10 cellular contexts compared by ENCODE assay signal in the genomic region with DNA sequence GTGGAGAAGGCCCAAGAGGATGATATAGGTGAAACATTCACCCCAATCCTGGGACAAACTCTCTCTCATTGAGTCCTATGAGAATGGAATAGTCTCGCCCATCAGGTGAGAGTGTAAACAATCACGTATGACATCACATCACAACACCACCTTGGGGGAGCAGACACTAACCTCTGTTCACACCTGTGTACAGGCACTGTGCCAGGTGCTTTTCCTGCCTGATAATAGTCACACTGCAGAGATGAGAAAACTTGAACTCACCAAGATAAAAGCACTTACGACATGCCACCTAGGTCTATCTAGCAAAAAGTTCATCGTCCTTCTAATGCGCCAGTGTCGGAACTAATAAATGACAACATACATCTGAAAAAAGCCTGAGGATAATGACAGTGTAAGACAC.
DNase-seq lines count a peak whose midpoint lies in the region; ATAC-seq and FAIRE-seq lines count a peak whose summit lies in the region.
"Had no signal": no experiment of that assay in that cellular context is flagged by ENCODE, and none has a peak within 500 bp of the region (broad histone marks: within the 10 kb centered on the region; RNA-seq: fewer than 3 reads in every experiment).

No MANE protein-coding gene starts in this region.

- H3K27ac ChIP-seq in temporal lobe (ENCODE audit: low read depth, low read length): peak overlapping the region; percentile 36

- peaks cover 76% of the 10 kb centered on the region for H3K4me1 Mint-ChIP-seq in activated CD4-positive, alpha-beta T cell treated with anti-CD3 and anti-CD28 coated beads, Interleukin-2, amount 10 ng/mL, durations not matched to agents 24 days and 14 days

- no peak for ATAC-seq in HG02938 (IDR thresholded peaks at IDR 0.05; ENCODE audit: unreplicated experiment)

- no peaks in the 10 kb centered on the region for H3K27me3 Mint-ChIP-seq in activated CD4-positive, alpha-beta T cell treated with anti-CD3 and anti-CD28 coated beads, Interleukin-2, amount 10 ng/mL, durations not matched to agents 24 days and 14 days

- DNase-seq in activated gamma-delta T cell treated with Interleukin-2 at 50 U/mL for 16 hours (peak; percentile 73), activated gamma-delta T cell (lab: John Stamatoyannopoulos, UW) (no peak), RCC 7860 (ENCODE audit: low spot score) (no peak), DMS153 (lab: John Stamatoyannopoulos, UW) (no peak)
- DNase-seq in activated CD4-positive, alpha-beta T cell treated with anti-CD3 and anti-CD28 coated beads, Interleukin-2, amount 10 ng/mL, durations not matched to agents 24 days and 14 days: no peak
- DNase-seq in effector CD8-positive, alpha-beta T cell (lab: John Stamatoyannopoulos, UW): peak; percentile 62
- DNase-seq: cortex of kidney, H7 had no signal

- H3K27ac Mint-ChIP-seq in activated CD4-positive, alpha-beta T cell treated with anti-CD3 and anti-CD28 coated beads, Interleukin-2, amount 10 ng/mL, durations not matched to agents 24 days and 14 days: peak overlapping the region; percentile 92

- H3K9me3 Mint-ChIP-seq in activated CD4-positive, alpha-beta T cell treated with anti-CD3 and anti-CD28 coated beads, Interleukin-2, amount 10 ng/mL, durations not matched to agents 24 days and 14 days: no peaks in the 10 kb centered on the region

- H3K4me3 Mint-ChIP-seq in activated CD4-positive, alpha-beta T cell treated with anti-CD3 and anti-CD28 coated beads, Interleukin-2, amount 10 ng/mL, durations not matched to agents 24 days and 14 days: peak overlapping the region; percentile 51

- H3K36me3 Mint-ChIP-seq in activated CD4-positive, alpha-beta T cell treated with anti-CD3 and anti-CD28 coated beads, Interleukin-2, amount 10 ng/mL, durations not matched to agents 24 days and 14 days (ENCODE audit: low read depth): peaks cover 55% of the 10 kb centered on the region

- FAIRE-seq in RCC 7860 (lab: Jason Lieb, UNC): no peak

- intact Hi-C loops in activated CD4-positive, alpha-beta T cell treated with anti-CD3 and anti-CD28 coated beads, Interleukin-2, amount 10 ng/mL, durations not matched to agents 24 days and 14 days (cut with micrococcal nuclease): no loop called here

Comparison
In these comparisons a context has a peak if more than half of its experiments do, and no peak if none do; other contexts are left out.
1. DNase-seq: peak in activated gamma-delta T cell treated with Interleukin-2 at 50 U/mL for 16 hours (single experiment) and effector CD8-positive, alpha-beta T cell (single experiment); none in activated gamma-delta T cell (single experiment), activated CD4-positive, alpha-beta T cell treated with anti-CD3 and anti-CD28 coated beads, Interleukin-2, amount 10 ng/mL, durations not matched to agents 24 days and 14 days (single experiment), RCC 7860 (single experiment) and DMS153 (single experiment).